ENCODE assay signal across 2 cellular contexts in genomic region chr11:9533053-9533452, GRCh38.
A peak's percentile ranks its signal among the peaks of the same experiment; 100 is the strongest.
TF ChIP-seq lines count a peak whose summit lies in the region.

No MANE protein-coding gene starts in this region.

TF ChIP-seq in IMR-90, 13 proteins besides CTCF, POLR2A, EP300 and RAD21:
- no peak for TF ChIP-seq ELK1 (IDR thresholded peaks at IDR 0.05; ENCODE audit: borderline replicate concordance, low read depth, low read length)
- TF ChIP-seq MAZ (IDR thresholded peaks at IDR 0.05; ENCODE audit: borderline replicate concordance, low read depth, low read length) = no peak
- no peak for TF ChIP-seq CEBPB (IDR thresholded peaks at IDR 0.05; ENCODE audit: low read depth, low read length)
- TF ChIP-seq MXI1 (IDR thresholded peaks at IDR 0.05; ENCODE audit: borderline replicate concordance, low read depth, low read length) = no peak
- TF ChIP-seq USF2 (IDR thresholded peaks at IDR 0.05; ENCODE audit: low read depth, low read length) = no peak
- no peak for TF ChIP-seq MAFK (IDR thresholded peaks at IDR 0.05; ENCODE audit: low read depth, low read length)
- no peak for TF ChIP-seq RFX5 (IDR thresholded peaks at IDR 0.05; ENCODE audit: low read depth, low read length)
- no peak for TF ChIP-seq RCOR1 (IDR thresholded peaks at IDR 0.05; ENCODE audit: insufficient replicate concordance, low read length)

TF ChIP-seq in K562, 482 proteins besides CTCF, POLR2A, EP300 and RAD21:
- TF ChIP-seq ELK3 (CRISPR knock-in tag; IDR thresholded peaks at IDR 0.05) (no peak), ELF2 (CRISPR knock-in tag; IDR thresholded peaks at IDR 0.05) (0 out of 2 replicates have a peak, but pooled peaks have one; percentile 14), KDM1A (IDR thresholded peaks at IDR 0.05) (no peak)
